Comparison of ENCODE assay signal across 19 cellular contexts in genomic region chr11:70738661-70739060, GRCh38.
A peak's percentile ranks its signal among the peaks of the same experiment; 100 is the strongest.
DNase-seq lines count a peak whose midpoint lies in the region; ATAC-seq and TF ChIP-seq lines count a peak whose summit lies in the region.
"Had no signal": no experiment of that assay in that cellular context is flagged by ENCODE, and none has a peak within 500 bp of the region (broad histone marks: within the 10 kb centered on the region; RNA-seq: fewer than 3 reads in every experiment).

No MANE protein-coding gene starts in this region.

- H3K23ac ChIP-seq in neuronal stem cell (ENCODE audit: low read depth, low read length, poor library complexity) = peak overlapping the region; percentile 44

- H3K4me2 ChIP-seq in neuronal stem cell (ENCODE audit: insufficient read depth, low read length, poor library complexity, severe bottlenecking) = no peak overlapping the region
- H3K4me2 ChIP-seq: GM23338 had no signal

- H2AFZ ChIP-seq in neuronal stem cell (ENCODE audit: low read length) = no peak overlapping the region
- H2AFZ ChIP-seq: GM23338 had no signal

- H3K27ac Mint-ChIP-seq in chondrocyte (ENCODE audit: unreplicated experiment) = no peak overlapping the region
- H3K27ac Mint-ChIP-seq: B cell; CD4-positive, alpha-beta T cell; CD8-positive, alpha-beta memory T cell; GM23338 had no signal

- DNase-seq in Right ventricle myocardium inferior (ENCODE audit: missing footprints) = peak; percentile 37
- no peak for DNase-seq in right atrium auricular region (ENCODE audit: low spot score)
- DNase-seq in chondrocyte (ENCODE audit: low spot score) = peak; percentile 88
- DNase-seq in neuronal stem cell (ENCODE audit: low spot score) = no peak
- peak; percentile 54 for DNase-seq in upper lobe of right lung
- DNase-seq in H4 (ENCODE audit: low spot score) = no peak
- DNase-seq in effector CD8-positive, alpha-beta T cell (lab: John Stamatoyannopoulos, UW) = no peak
- DNase-seq: CD4-positive, alpha-beta T cell; DMS53; DMS79 treated with DMSO at 0.1 percent for 48 hours; GF-D8; HCEC 1CT had no signal

- H4K91ac ChIP-seq in neuronal stem cell (ENCODE audit: low read depth, low read length, poor library complexity) = no peak overlapping the region

- H2AK5ac ChIP-seq in neuronal stem cell (ENCODE audit: low read depth, low read length) = peak overlapping the region; percentile 51

- no peak overlapping the region for H4K8ac ChIP-seq in neuronal stem cell (ENCODE audit: low read depth, low read length)

- no peak overlapping the region for H2BK12ac ChIP-seq in neuronal stem cell (ENCODE audit: low read length)

- no peaks in the 10 kb centered on the region for H3K79me1 ChIP-seq in neuronal stem cell (ENCODE audit: low read depth, low read length)

- no peaks in the 10 kb centered on the region for H3K36me3 Mint-ChIP-seq in chondrocyte (ENCODE audit: low read depth)
- H3K36me3 Mint-ChIP-seq: CD8-positive, alpha-beta memory T cell had no signal

- no peaks in the 10 kb centered on the region for H3K27me3 ChIP-seq in right atrium auricular region
- H3K27me3 ChIP-seq in neuronal stem cell (ENCODE audit: control insufficient read depth in 3 of 3, insufficient read depth in 3 of 3, low read depth in 1 of 3, low read length in 3 of 3) = peaks cover 0 to 8% (median 0%) of the 10 kb centered on the region in 3 experiments
- H3K27me3 ChIP-seq in upper lobe of right lung = no peaks in the 10 kb centered on the region

- no peaks in the 10 kb centered on the region for H3K9me3 ChIP-seq in right atrium auricular region
- H3K9me3 ChIP-seq in neuronal stem cell (replicated peaks in 1 of 2; ENCODE audit: control insufficient read depth in 2 of 2, insufficient read depth in 1 of 2, low read depth in 1 of 2, low read length in 2 of 2) = peaks cover 0 to 2% of the 10 kb centered on the region in 2 donors
- H3K9me3 ChIP-seq in upper lobe of right lung = no peaks in the 10 kb centered on the region
- H3K9me3 ChIP-seq: BLaER1 had no signal

- no peak overlapping the region for H3K9ac ChIP-seq in neuronal stem cell (ENCODE audit: low read depth, low read length, poor library complexity)
- H3K9ac ChIP-seq: BLaER1 had no signal

- H3K4me1 Mint-ChIP-seq in chondrocyte (ENCODE audit: low read depth) = no peaks in the 10 kb centered on the region
- H3K4me1 Mint-ChIP-seq: B cell; CD8-positive, alpha-beta memory T cell had no signal

- H3K4me3 Mint-ChIP-seq in chondrocyte (ENCODE audit: unreplicated experiment) = no peak overlapping the region
- H3K4me3 Mint-ChIP-seq: B cell; CD4-positive, alpha-beta T cell; CD8-positive, alpha-beta memory T cell; GM23338 had no signal

- peak overlapping the region; percentile 32 for H3K18ac ChIP-seq in neuronal stem cell (ENCODE audit: low read length)

- H3K4ac ChIP-seq in neuronal stem cell (ENCODE audit: low read length) = no peak overlapping the region

- H2BK120ac ChIP-seq in neuronal stem cell (ENCODE audit: low read depth, low read length) = peak overlapping the region; percentile 17

- intact Hi-C loops in Right ventricle myocardium inferior (cut with DNase I) (loop anchor here (10.0 kb wide), 1 partner anchor 164 kb away; no protein-coding TSS in a partner anchor), upper lobe of right lung (cut with DNase I) (no loop called here)

- no peak overlapping the region for H2BK5ac ChIP-seq in neuronal stem cell (ENCODE audit: low read length)

- H3K36me3 ChIP-seq in right atrium auricular region (no peaks in the 10 kb centered on the region), neuronal stem cell (replicated peaks in 1 of 2; ENCODE audit: control insufficient read depth in 2 of 2, insufficient read depth in 2 of 2, low read length in 2 of 2) (no peaks in the 10 kb centered on the region), upper lobe of right lung (no peaks in the 10 kb centered on the region)
- H3K36me3 ChIP-seq: BLaER1 had no signal

- H3K27ac ChIP-seq in right atrium auricular region (no peak overlapping the region), neuronal stem cell (replicated peaks; ENCODE audit: low read length) (no peak overlapping the region), upper lobe of right lung (no peak overlapping the region)
- H3K27ac ChIP-seq: 22Rv1, BLaER1, C4-2B had no signal

- H3K4me1 ChIP-seq in right atrium auricular region (no peaks in the 10 kb centered on the region), neuronal stem cell (ENCODE audit: control insufficient read depth in 2 of 2, insufficient read depth in 1 of 2, low read depth in 1 of 2, low read length in 2 of 2) (peaks cover 14 to 16% of the 10 kb centered on the region in 2 donors), upper lobe of right lung (no peaks in the 10 kb centered on the region)

- WGBS in neuronal stem cell (ENCODE audit: extremely low coverage in 2 of 2, insufficient read length in 2 of 2, insufficient replicate concordance in 1 of 2), 2 donors = no CpG with 5 or more reads among the region's 12 CpGs

- no peak overlapping the region for H2BK15ac ChIP-seq in neuronal stem cell (ENCODE audit: low read length)

- no peak overlapping the region for H3K14ac ChIP-seq in neuronal stem cell (ENCODE audit: low read length)

- no peak overlapping the region for H3K4me3 ChIP-seq in right atrium auricular region
- H3K4me3 ChIP-seq in neuronal stem cell (ENCODE audit: low read length in 2 of 2) = no peak overlapping the region
- no peak overlapping the region for H3K4me3 ChIP-seq in upper lobe of right lung
- H3K4me3 ChIP-seq: BLaER1, GM23338 had no signal

- no peak for ATAC-seq in Right ventricle myocardium inferior
- no peak for ATAC-seq in upper lobe of right lung
- no peak for ATAC-seq in HG03025 (IDR thresholded peaks at IDR 0.05; ENCODE audit: low FRiP score, unreplicated experiment)
- ATAC-seq: GM23338 had no signal

- peaks cover 32% of the 10 kb centered on the region for H3K27me3 Mint-ChIP-seq in chondrocyte (ENCODE audit: low read depth)

- TF ChIP-seq CTCF in right atrium auricular region (IDR thresholded peaks at IDR 0.05) (no peak), chondrocyte (IDR thresholded peaks at IDR 0.05) (no peak), upper lobe of right lung (IDR thresholded peaks at IDR 0.05) (no peak)

- no peaks in the 10 kb centered on the region for H3K9me3 Mint-ChIP-seq in chondrocyte (ENCODE audit: low read depth)
- H3K9me3 Mint-ChIP-seq: CD4-positive, alpha-beta T cell; CD8-positive, alpha-beta memory T cell; GM23338 had no signal

Comparison
In these comparisons a context has a peak if more than half of its experiments do, and no peak if none do; other contexts are left out.
1. DNase-seq: peak in Right ventricle myocardium inferior (single experiment), chondrocyte (single experiment) and upper lobe of right lung (single experiment); none in right atrium auricular region (single experiment), neuronal stem cell (single experiment), H4 (single experiment) and effector CD8-positive, alpha-beta T cell (single experiment).